15 cellular contexts compared by ENCODE assay signal in genomic region chr14:75996488-75996887, GRCh38.
"Had no signal": no experiment of that assay in that cellular context is flagged by ENCODE, and none has a peak within 500 bp of the region (broad histone marks: within the 10 kb centered on the region; RNA-seq: fewer than 3 reads in every experiment).

No MANE protein-coding gene starts in this region.

- ATAC-seq: esophagus mucosa; naive thymus-derived CD4-positive, alpha-beta T cell; T-cell had no signal

- H3K9me2 ChIP-seq: SK-N-SH had no signal

- H3K4me3 ChIP-seq: ovary, tibial nerve had no signal

- DNase-seq: activated CD4-positive, alpha-beta T cell treated with anti-CD3 and anti-CD28 coated beads for 1 hour; activated CD4-positive, alpha-beta T cell treated with anti-CD3 and anti-CD28 coated beads, Interleukin-2, amount 50 U/mL, for 4 hours; activated naive CD4-positive, alpha-beta T cell treated with anti-CD3 and anti-CD28 coated beads, Interleukin-2, amount 10 ng/mL, durations not matched to agents 7 days and 5 days; activated T-cell treated with anti-CD3 and anti-CD28 coated beads, Interleukin-2, amount 50 U/mL, for 1 hour; foreskin melanocyte; head of caudate nucleus; naive thymus-derived CD4-positive, alpha-beta T cell; retina; SK-N-SH; stimulated activated CD4-positive, alpha-beta T cell treated with anti-CD3 and anti-CD28 coated beads, Interleukin-2, amount 100 ng/mL, for 24 hours; T-cell; T-helper 9 cell had no signal

- H3K9ac ChIP-seq: SK-N-SH had no signal

- H3K27me3 ChIP-seq: ovary, tibial nerve had no signal

- H3K4me2 ChIP-seq: SK-N-SH had no signal

- H3K36me3 ChIP-seq: ovary had no signal

- H3K27ac ChIP-seq: ovary had no signal

- H3K9me3 ChIP-seq: ovary, SK-N-SH, tibial nerve had no signal
